17 cellular contexts compared by ENCODE assay signal in genomic region chr20:53513168-53513488, GRCh38.
"Had no signal": no experiment of that assay in that cellular context is flagged by ENCODE, and none has a peak within 500 bp of the region (broad histone marks: within the 10 kb centered on the region; RNA-seq: fewer than 3 reads in every experiment).

No MANE protein-coding gene starts in this region.

- H3K36me3 ChIP-seq: gastroesophageal sphincter, neutrophil, suprapubic skin, thyroid gland, upper lobe of left lung, uterus had no signal

- ATAC-seq: esophagus mucosa; gastroesophageal sphincter; left ventricle myocardium superior; naive thymus-derived CD8-positive, alpha-beta T cell; right cardiac atrium had no signal

- DNase-seq: effector memory CD4-positive, alpha-beta T cell; foreskin fibroblast; left ventricle myocardium superior; mesenchymal stem cell; naive thymus-derived CD8-positive, alpha-beta T cell; right cardiac atrium; stimulated activated CD4-positive, alpha-beta T cell treated with anti-CD3 and anti-CD28 coated beads, Interleukin-2, amount 100 ng/mL, for 48 hours; stimulated activated naive CD4-positive, alpha-beta T cell treated with Interleukin-2 at 50 U/mL for 16 hours; thyroid gland; upper lobe of left lung; uterus had no signal

- H3K4me1 Mint-ChIP-seq: naive thymus-derived CD8-positive, alpha-beta T cell had no signal

- H3K27me3 ChIP-seq: gastroesophageal sphincter, neutrophil, suprapubic skin, thyroid gland, upper lobe of left lung, uterus had no signal

- H3K4me3 Mint-ChIP-seq: naive thymus-derived CD8-positive, alpha-beta T cell had no signal

- H3K36me3 Mint-ChIP-seq: naive thymus-derived CD8-positive, alpha-beta T cell had no signal

- H3K4me3 ChIP-seq: gastroesophageal sphincter, lung, smooth muscle cell, suprapubic skin, thyroid gland, upper lobe of left lung, uterus had no signal
